Comparison of ENCODE assay signal across 1 cellular context in the genomic region with DNA sequence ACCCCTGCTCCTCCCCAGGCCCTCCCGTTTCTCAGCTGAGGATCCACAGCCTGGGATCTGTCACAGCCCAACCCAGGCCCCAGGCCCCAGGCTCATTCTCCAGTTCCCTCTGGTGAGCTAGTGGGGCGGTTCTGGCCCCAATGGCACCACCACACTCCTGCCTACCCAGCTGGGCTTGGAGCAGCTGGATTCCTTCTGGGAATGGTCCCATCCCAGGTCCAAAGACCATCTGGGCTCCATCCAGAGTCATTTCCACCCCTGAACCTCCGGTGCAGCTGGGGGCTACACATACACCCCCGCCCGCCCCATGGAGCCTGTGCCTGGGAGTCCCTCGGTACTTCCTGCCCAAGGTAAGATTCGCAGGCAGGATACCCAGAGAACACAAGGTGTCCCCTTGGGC.
TF ChIP-seq lines count a peak whose summit lies in the region.

No MANE protein-coding gene starts in this region.

TF ChIP-seq in H1, 55 proteins besides CTCF, POLR2A, EP300 and RAD21:
- no peak for TF ChIP-seq PHF8 (conservative IDR thresholded peaks at IDR 0.05; ENCODE audit: low read depth, low read length)
- TF ChIP-seq CEBPB (IDR thresholded peaks at IDR 0.05; ENCODE audit: low read depth, low read length), result no peak
- TF ChIP-seq TEAD4 (IDR thresholded peaks at IDR 0.05; ENCODE audit: low read depth, low read length), result no peak
